Comparison of ENCODE assay signal across 26 cellular contexts in genomic region chr11:73753938-73754337, GRCh38.
"Had no signal": no experiment of that assay in that cellular context is flagged by ENCODE, and none has a peak within 500 bp of the region (broad histone marks: within the 10 kb centered on the region; RNA-seq: fewer than 3 reads in every experiment).

No MANE protein-coding gene starts in this region.

- H3K27ac ChIP-seq: neural progenitor cell, spleen, uterus had no signal

- H3K27me3 Mint-ChIP-seq: activated B cell treated with CpG ODN at 0.5 μM for 24 hours; brain; dendritic cell treated with granulocyte-macrophage colony-stimulating factor and Interleukin-4, amounts not matched to agents 40 ng/mL and 50 ng/mL, for 4 days; naive thymus-derived CD8-positive, alpha-beta T cell had no signal

- H3K4me3 Mint-ChIP-seq: activated B cell treated with CpG ODN at 0.5 μM for 24 hours; activated T-helper 1 cell treated with anti-CD3 and anti-CD28 coated beads, Interleukin-12 subunit alpha, Interleukin-12 subunit beta, Interleukin-2, Interleukin-4 antibody, amounts not matched to agents 30 ng/mL and 10 ng/mL and 1 ng/mL, durations not matched to agents 14 hours and 24 hours and 36 hours; dendritic cell treated with granulocyte-macrophage colony-stimulating factor and Interleukin-4, amounts not matched to agents 40 ng/mL and 50 ng/mL, for 4 days; naive thymus-derived CD8-positive, alpha-beta T cell; neural progenitor cell; T-helper 1 cell treated with Interleukin-12 subunit alpha and Interleukin-12 subunit beta and Interleukin-4 antibody, amounts not matched to agents 30 μg/mL and 1 μg/mL, for 36 hours had no signal

- H3K9ac ChIP-seq: neural progenitor cell had no signal

- H3K4me2 ChIP-seq: neural progenitor cell had no signal

- H3K27ac Mint-ChIP-seq: activated B cell treated with CpG ODN at 0.5 μM for 24 hours; activated T-helper 1 cell treated with anti-CD3 and anti-CD28 coated beads, Interleukin-12 subunit alpha, Interleukin-12 subunit beta, Interleukin-2, Interleukin-4 antibody, amounts not matched to agents 30 ng/mL and 10 ng/mL and 1 ng/mL, durations not matched to agents 14 hours and 24 hours and 36 hours; dendritic cell treated with granulocyte-macrophage colony-stimulating factor and Interleukin-4, amounts not matched to agents 40 ng/mL and 50 ng/mL, for 4 days; neural progenitor cell; T-helper 1 cell treated with Interleukin-12 subunit alpha and Interleukin-12 subunit beta and Interleukin-4 antibody, amounts not matched to agents 30 μg/mL and 1 μg/mL, for 36 hours had no signal

- H3K4me3 ChIP-seq: lower lobe of right lung, neural progenitor cell, spleen, uterus had no signal

- H3K27me3 ChIP-seq: neural progenitor cell, spleen, uterus had no signal

- ATAC-seq: lower lobe of right lung; naive thymus-derived CD8-positive, alpha-beta T cell; stimulated activated naive CD8-positive, alpha-beta T cell treated with anti-CD3 and anti-CD28 coated beads, Interleukin-15, Interleukin-2, amounts not matched to agents 100 U/mL and 50 U/mL, for 24 hours had no signal

- FAIRE-seq: endometrium had no signal

- H3K9me3 ChIP-seq: lower lobe of right lung, spleen, uterus had no signal

- DNase-seq: activated B cell treated with CpG ODN at 0.5 μM for 24 hours; activated CD4-positive, alpha-beta T cell treated with anti-CD3 and anti-CD28 coated beads for 4 hours; activated CD4-positive, alpha-beta T cell treated with anti-CD3 and anti-CD28 coated beads, Interleukin-2, amount 50 U/mL, for 48 hours; activated gamma-delta T cell; activated naive CD4-positive, alpha-beta T cell treated with anti-CD3 and anti-CD28 coated beads, Interleukin-2, amount 50 U/mL, for 16 hours; activated T-cell treated with anti-CD3 and anti-CD28 coated beads for 4 hours; aorta; effector CD4-positive, alpha-beta T cell; erythroblast; foreskin melanocyte; glutamatergic neuron; hippocampal formation; lower lobe of right lung; mesendoderm; naive thymus-derived CD8-positive, alpha-beta T cell; retina; spleen; stimulated activated CD4-positive, alpha-beta T cell treated with anti-CD3 and anti-CD28 coated beads, Interleukin-4, amount 100 ng/mL, for 1 hour; stimulated activated naive CD8-positive, alpha-beta T cell treated with anti-CD3 and anti-CD28 coated beads, Interleukin-15, Interleukin-2, amounts not matched to agents 100 U/mL and 50 U/mL, for 24 hours; uterus had no signal

- H2AFZ ChIP-seq: neural progenitor cell had no signal

- H3K36me3 ChIP-seq: lower lobe of right lung, neural progenitor cell, uterus had no signal

- H3K9me3 Mint-ChIP-seq: activated B cell treated with CpG ODN at 0.5 μM for 24 hours; activated T-helper 1 cell treated with anti-CD3 and anti-CD28 coated beads, Interleukin-12 subunit alpha, Interleukin-12 subunit beta, Interleukin-2, Interleukin-4 antibody, amounts not matched to agents 30 ng/mL and 10 ng/mL and 1 ng/mL, durations not matched to agents 14 hours and 24 hours and 36 hours; dendritic cell treated with granulocyte-macrophage colony-stimulating factor and Interleukin-4, amounts not matched to agents 40 ng/mL and 50 ng/mL, for 4 days; naive thymus-derived CD8-positive, alpha-beta T cell; neural progenitor cell; T-helper 1 cell treated with Interleukin-12 subunit alpha and Interleukin-12 subunit beta and Interleukin-4 antibody, amounts not matched to agents 30 μg/mL and 1 μg/mL, for 36 hours had no signal
